Comparison of ENCODE assay signal across 12 cellular contexts in the genomic region with DNA sequence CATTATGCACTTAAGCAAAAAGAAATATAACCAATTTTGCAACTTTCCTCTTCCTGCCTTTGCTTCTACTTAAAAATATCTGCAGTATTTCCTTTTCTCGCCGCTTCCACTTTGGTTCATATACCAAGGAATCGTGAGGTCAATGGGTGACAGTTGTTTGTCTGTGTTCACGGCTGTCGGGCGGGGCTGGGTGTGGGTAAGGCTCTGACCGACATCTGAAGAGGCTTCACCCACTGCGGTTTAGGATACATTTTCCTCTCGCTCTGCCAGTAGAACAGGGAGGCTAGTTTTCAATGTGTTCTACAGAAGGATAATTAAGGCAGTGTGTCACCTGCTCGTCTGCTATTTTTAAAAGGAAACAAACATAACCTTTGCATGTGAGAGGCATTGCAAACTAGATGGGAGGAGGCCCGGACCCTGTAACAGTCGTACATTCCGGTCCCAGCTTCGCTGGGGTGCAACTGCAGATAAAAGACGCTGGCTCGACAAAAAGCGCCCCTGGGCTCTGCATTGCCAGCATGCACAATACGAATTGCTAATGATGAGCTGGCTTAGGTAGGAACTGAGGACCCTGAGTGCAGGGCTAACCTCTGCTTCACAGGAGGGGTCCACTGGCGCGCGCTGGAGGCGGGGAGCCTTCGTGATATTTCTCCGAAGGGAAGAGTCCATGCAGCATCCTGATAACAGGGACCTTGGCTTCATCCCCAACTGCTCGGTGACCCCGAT. TPM values are rescaled to one million over a fixed set of nuclear protein-coding genes. Genes with fewer than 3 reads are reported as not detected.
DNase-seq lines count a peak whose midpoint lies in the region; ATAC-seq and TF ChIP-seq lines count a peak whose summit lies in the region.
"Had no signal": no experiment of that assay in that cellular context is flagged by ENCODE, and none has a peak within 500 bp of the region (broad histone marks: within the 10 kb centered on the region; RNA-seq: fewer than 3 reads in every experiment).

No MANE protein-coding gene starts in this region.

- H3K27me3 ChIP-seq in naive thymus-derived CD4-positive, alpha-beta T cell (ENCODE audit: control insufficient read depth in 2 of 2, insufficient read depth in 2 of 2, low read length in 2 of 2): no peaks in the 10 kb centered on the region

- H3K4me1 Mint-ChIP-seq in activated T-helper 2 cell treated with anti-CD3 and anti-CD28 coated beads, Interferon-gamma antibody, Interleukin-2, Interleukin-4, amounts not matched to agents 10 μg/mL and 5 μg/mL and 100 μg/mL, durations not matched to agents 14 hours and 24 hours and 36 hours (ENCODE audit: low read depth): peaks cover 22% of the 10 kb centered on the region
- H3K4me1 Mint-ChIP-seq in naive thymus-derived CD4-positive, alpha-beta T cell: peaks cover 9 to 21% (median 11%) of the 10 kb centered on the region in 7 donors

- no peak overlapping the region for H3K27ac Mint-ChIP-seq in activated T-helper 2 cell treated with anti-CD3 and anti-CD28 coated beads, Interferon-gamma antibody, Interleukin-2, Interleukin-4, amounts not matched to agents 10 μg/mL and 5 μg/mL and 100 μg/mL, durations not matched to agents 14 hours and 24 hours and 36 hours
- peak overlapping the region in 1 of 9 donors; percentile 78 for H3K27ac Mint-ChIP-seq in naive thymus-derived CD4-positive, alpha-beta T cell

- H3K4me1 ChIP-seq in naive thymus-derived CD4-positive, alpha-beta T cell (ENCODE audit: control insufficient read depth in 2 of 2, insufficient read depth in 2 of 2, low read length in 2 of 2): no peaks in the 10 kb centered on the region

- TF ChIP-seq CTCF in NB4 (IDR thresholded peaks at IDR 0.05; ENCODE audit: low read depth, low read length): no peak
- TF ChIP-seq CTCF in foreskin fibroblast (IDR thresholded peaks at IDR 0.05; ENCODE audit: low read depth, low read length): no peak

- no peak for TF ChIP-seq POLR2A in NB4 (IDR thresholded peaks at IDR 0.05; ENCODE audit: extremely low read depth, insufficient read length)

- POLR2A ChIA-PET in naive thymus-derived CD4-positive, alpha-beta T cell (lab: Charles Lee): no interaction called here

- H3K9me3 ChIP-seq in naive thymus-derived CD4-positive, alpha-beta T cell (ENCODE audit: control insufficient read depth in 2 of 3, low read length in 3 of 3): no peaks in the 10 kb centered on the region

- no peaks in the 10 kb centered on the region for H3K36me3 ChIP-seq in naive thymus-derived CD4-positive, alpha-beta T cell (ENCODE audit: control insufficient read depth in 2 of 3, insufficient read depth in 3 of 3, low read length in 3 of 3)

- H3K4me3 ChIP-seq in NB4 (ENCODE audit: low read depth, low read length): no peak overlapping the region
- no peak overlapping the region for H3K4me3 ChIP-seq in naive thymus-derived CD4-positive, alpha-beta T cell (ENCODE audit: low read length)
- H3K4me3 ChIP-seq in foreskin fibroblast (ENCODE audit: low read depth in 1 of 2, low read length in 2 of 2): no peak overlapping the region

- no peak overlapping the region for H3K27ac ChIP-seq in naive thymus-derived CD4-positive, alpha-beta T cell (ENCODE audit: low read depth, low read length)
- H3K27ac ChIP-seq: RWPE1 had no signal

- H3K27me3 Mint-ChIP-seq in activated T-helper 2 cell treated with anti-CD3 and anti-CD28 coated beads, Interferon-gamma antibody, Interleukin-2, Interleukin-4, amounts not matched to agents 10 μg/mL and 5 μg/mL and 100 μg/mL, durations not matched to agents 14 hours and 24 hours and 36 hours (ENCODE audit: low read depth): peaks cover 30% of the 10 kb centered on the region
- H3K27me3 Mint-ChIP-seq in naive thymus-derived CD4-positive, alpha-beta T cell: peaks cover 21 to 52% (median 44%) of the 10 kb centered on the region in 5 donors

- peak overlapping the region; percentile 51 for H3K4me3 Mint-ChIP-seq in activated T-helper 2 cell treated with anti-CD3 and anti-CD28 coated beads, Interferon-gamma antibody, Interleukin-2, Interleukin-4, amounts not matched to agents 10 μg/mL and 5 μg/mL and 100 μg/mL, durations not matched to agents 14 hours and 24 hours and 36 hours (ENCODE audit: low read depth)
- H3K4me3 Mint-ChIP-seq in naive thymus-derived CD4-positive, alpha-beta T cell: peak overlapping the region in 8 of 10 donors; percentile 7 to 75 (median 50)

- CTCF ChIA-PET in naive thymus-derived CD4-positive, alpha-beta T cell (lab: Charles Lee): no interaction called here

- intact Hi-C loops in activated T-helper 2 cell treated with anti-CD3 and anti-CD28 coated beads, Interferon-gamma antibody, Interleukin-2, Interleukin-4, amounts not matched to agents 10 μg/mL and 5 μg/mL and 100 μg/mL, durations not matched to agents 14 hours and 24 hours and 36 hours (cut with micrococcal nuclease): loop anchor here (1.0 to 5.0 kb wide), 4 partner anchors 90 to 261 kb away; no protein-coding TSS in a partner anchor
- intact Hi-C loops in naive thymus-derived CD4-positive, alpha-beta T cell (cut with micrococcal nuclease): loop anchor here (5.0 to 10.0 kb wide), 4 partner anchors 226 to 936 kb away; a partner anchor contains a TSS

- H3K36me3 Mint-ChIP-seq in activated T-helper 2 cell treated with anti-CD3 and anti-CD28 coated beads, Interferon-gamma antibody, Interleukin-2, Interleukin-4, amounts not matched to agents 10 μg/mL and 5 μg/mL and 100 μg/mL, durations not matched to agents 14 hours and 24 hours and 36 hours (ENCODE audit: low read depth): no peaks in the 10 kb centered on the region
- no peaks in the 10 kb centered on the region for H3K36me3 Mint-ChIP-seq in naive thymus-derived CD4-positive, alpha-beta T cell

- no peaks in the 10 kb centered on the region for H3K9me3 Mint-ChIP-seq in activated T-helper 2 cell treated with anti-CD3 and anti-CD28 coated beads, Interferon-gamma antibody, Interleukin-2, Interleukin-4, amounts not matched to agents 10 μg/mL and 5 μg/mL and 100 μg/mL, durations not matched to agents 14 hours and 24 hours and 36 hours
- H3K9me3 Mint-ChIP-seq in naive thymus-derived CD4-positive, alpha-beta T cell: no peaks in the 10 kb centered on the region

- ATAC-seq in naive thymus-derived CD4-positive, alpha-beta T cell: peak; percentile 46
- ATAC-seq in GM21381 (IDR thresholded peaks at IDR 0.05; ENCODE audit: unreplicated experiment) (no peak), GM18520 (IDR thresholded peaks at IDR 0.05; ENCODE audit: unreplicated experiment) (no peak)

- DNase-seq in ELF-1 (ENCODE audit: low read depth, low spot score): peak; percentile 51
- peak; percentile 64 for DNase-seq in NB4 (ENCODE audit: low read depth)
- peak; percentile 49 for DNase-seq in activated T-helper 2 cell treated with anti-CD3 and anti-CD28 coated beads, Interferon-gamma antibody, Interleukin-2, Interleukin-4, amounts not matched to agents 10 μg/mL and 5 μg/mL and 100 μg/mL, durations not matched to agents 14 hours and 24 hours and 36 hours (ENCODE audit: low spot score)
- no peak for DNase-seq in naive thymus-derived CD4-positive, alpha-beta T cell
- DNase-seq in foreskin fibroblast: no peak
- no peak for DNase-seq in effector CD4-positive, alpha-beta T cell
- DNase-seq: head of caudate nucleus, Karpas-422 had no signal

RNA-seq across cellular contexts. Expression of a gene that starts 8.5 kb away (rescaled TPM):
- total RNA-seq in activated T-helper 2 cell treated with anti-CD3 and anti-CD28 coated beads, Interferon-gamma antibody, Interleukin-2, Interleukin-4, amounts not matched to agents 10 μg/mL and 5 μg/mL and 100 μg/mL, durations not matched to agents 14 hours and 24 hours and 36 hours: 0.46 and 0.55 TPM in 2 replicates
- 1 to 10 TPM in 1 of 5 experiments, under 1 TPM in 1, not detected in 3; 0.24 to 1.3 TPM for total RNA-seq in naive thymus-derived CD4-positive, alpha-beta T cell
- polyA plus RNA-seq in naive thymus-derived CD4-positive, alpha-beta T cell: not detected
- total RNA-seq: G401 had no signal

Comparison
In these comparisons a context has a peak if more than half of its experiments do, and no peak if none do; other contexts are left out.
1. DNase-seq: peak in ELF-1 (single experiment), NB4 (single experiment) and activated T-helper 2 cell treated with anti-CD3 and anti-CD28 coated beads, Interferon-gamma antibody, Interleukin-2, Interleukin-4, amounts not matched to agents 10 μg/mL and 5 μg/mL and 100 μg/mL, durations not matched to agents 14 hours and 24 hours and 36 hours (single experiment); none in naive thymus-derived CD4-positive, alpha-beta T cell (0 of 9), foreskin fibroblast (0 of 2) and effector CD4-positive, alpha-beta T cell (single experiment).